In the genomic region with DNA sequence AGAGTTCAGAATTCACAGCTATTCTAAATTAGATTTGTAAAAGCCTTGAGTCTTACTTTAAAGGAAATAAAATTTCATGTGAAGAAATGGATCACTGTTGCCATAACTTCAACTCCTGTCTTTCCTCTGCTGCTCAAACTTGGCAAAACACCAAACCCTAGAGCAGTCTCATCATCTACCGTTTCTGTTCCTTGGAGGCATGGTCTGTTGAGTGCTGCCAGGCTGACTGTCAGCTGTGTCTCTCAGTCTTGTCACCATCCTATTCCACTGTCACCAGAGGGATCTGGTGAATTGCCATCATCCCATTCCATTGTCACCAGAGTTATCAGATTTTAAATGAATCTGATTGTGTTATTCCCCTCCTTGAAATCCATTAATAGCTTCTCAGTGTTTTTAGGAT, we compare ENCODE assay signal across 10 cellular contexts. TPM values are rescaled to one million over a fixed set of nuclear protein-coding genes. Genes with fewer than 3 reads are reported as not detected.
A peak's percentile ranks its signal among the peaks of the same experiment; 100 is the strongest.
DNase-seq lines count a peak whose midpoint lies in the region; ATAC-seq and TF ChIP-seq lines count a peak whose summit lies in the region.
"Had no signal": no experiment of that assay in that cellular context is flagged by ENCODE, and none has a peak within 500 bp of the region (broad histone marks: within the 10 kb centered on the region; RNA-seq: fewer than 3 reads in every experiment).

No MANE protein-coding gene starts in this region.

- H3K4me1 ChIP-seq in right cardiac atrium (ENCODE audit: control insufficient read depth, insufficient read depth, low read length) (peaks cover 5% of the 10 kb centered on the region), left ventricle myocardium inferior (peaks cover 17% of the 10 kb centered on the region)

- no peak for TF ChIP-seq CTCF in left ventricle myocardium inferior (IDR thresholded peaks at IDR 0.05; ENCODE audit: borderline replicate concordance)

- TF ChIP-seq POLR2A in GM18505 (IDR thresholded peaks at IDR 0.05; ENCODE audit: borderline replicate concordance, extremely low read depth, insufficient read depth, insufficient read length): no peak

- no peaks in the 10 kb centered on the region for H3K9me3 ChIP-seq in right cardiac atrium (ENCODE audit: control insufficient read depth, low read length)
- no peaks in the 10 kb centered on the region for H3K9me3 ChIP-seq in left ventricle myocardium inferior (replicated peaks)
- H3K9me3 ChIP-seq: upper lobe of right lung had no signal

- H3K36me3 ChIP-seq in left ventricle myocardium inferior: peaks cover 11% of the 10 kb centered on the region

- intact Hi-C loops in right cardiac atrium (cut with DNase I): no loop called here
- intact Hi-C loops in left ventricle myocardium inferior (cut with micrococcal nuclease): loop anchor here (10.0 kb wide), 1 partner anchor 51 kb away; a partner anchor contains a TSS

- H3K4me3 ChIP-seq in right cardiac atrium (ENCODE audit: low read length) (no peak overlapping the region), left ventricle myocardium inferior (no peak overlapping the region)
- H3K4me3 ChIP-seq: upper lobe of right lung had no signal

- ATAC-seq in right cardiac atrium (peak; percentile 59 to 62), HG02852 (IDR thresholded peaks at IDR 0.05; ENCODE audit: unreplicated experiment) (no peak), HG03342 (IDR thresholded peaks at IDR 0.05; ENCODE audit: unreplicated experiment) (no peak), GM18505 (IDR thresholded peaks at IDR 0.05; ENCODE audit: unreplicated experiment) (no peak)
- ATAC-seq: upper lobe of right lung had no signal

- DNase-seq in right cardiac atrium: no peak
- no peak for DNase-seq in left ventricle myocardium inferior
- DNase-seq in RPMI8226: peak; percentile 4
- peak; percentile 2 for DNase-seq in fibroblast of the conjunctiva (ENCODE audit: low read depth)
- DNase-seq in occipital lobe (lab: John Stamatoyannopoulos, UW): no peak
- DNase-seq: MV-4-11, upper lobe of right lung had no signal

- H3K27me3 ChIP-seq in right cardiac atrium (ENCODE audit: control insufficient read depth, insufficient read depth) (no peaks in the 10 kb centered on the region), left ventricle myocardium inferior (ENCODE audit: low read depth) (no peaks in the 10 kb centered on the region)
- H3K27me3 ChIP-seq: upper lobe of right lung had no signal

- 2% methylated on average over 1 of the region's 1 CpG for WGBS in right cardiac atrium

- H3K27ac ChIP-seq in right cardiac atrium (ENCODE audit: low read length) (no peak overlapping the region), left ventricle myocardium inferior (replicated peaks) (no peak overlapping the region)
- H3K27ac ChIP-seq: upper lobe of right lung had no signal

RNA-seq across cellular contexts. Expression of a gene that starts 55.6 kb away (rescaled TPM):
- 10 to 100 TPM; 13.9 to 20.8 (median 17.4) TPM for total RNA-seq in right cardiac atrium
- 6.0 TPM for polyA plus RNA-seq in right cardiac atrium
- total RNA-seq in left ventricle myocardium inferior: 12.2 TPM
- 25.9 TPM for total RNA-seq in occipital lobe

Comparison
In these comparisons a context has a peak if more than half of its experiments do, and no peak if none do; other contexts are left out.
1. ATAC-seq: peak in right cardiac atrium (2 of 2); none in HG02852 (single experiment), HG03342 (single experiment) and GM18505 (single experiment).
2. DNase-seq: peak in RPMI8226 (single experiment) and fibroblast of the conjunctiva (single experiment); none in right cardiac atrium (0 of 3), left ventricle myocardium inferior (single experiment) and occipital lobe (single experiment).